21 cellular contexts compared by ENCODE assay signal in genomic region chr5:111262815-111263214, GRCh38. TPM values are rescaled to one million over a fixed set of nuclear protein-coding genes. Genes with fewer than 3 reads are reported as not detected.
DNase-seq lines count a peak whose midpoint lies in the region; ATAC-seq, FAIRE-seq and TF ChIP-seq lines count a peak whose summit lies in the region.
"Had no signal": no experiment of that assay in that cellular context is flagged by ENCODE, and none has a peak within 500 bp of the region (broad histone marks: within the 10 kb centered on the region; RNA-seq: fewer than 3 reads in every experiment).

No MANE protein-coding gene starts in this region.

- H3K9me3 ChIP-seq in MM.1S (replicated peaks; ENCODE audit: insufficient read depth, low read length): no peaks in the 10 kb centered on the region
- H3K9me3 ChIP-seq: A549, SJCRH30 had no signal

- peak overlapping the region; percentile 30 for H3K27ac Mint-ChIP-seq in activated T-cell treated with anti-CD3 and anti-CD28 coated beads, Interleukin-2, amount 50 U/mL, for 24 hours
- H3K27ac Mint-ChIP-seq in activated T-helper 17 cell treated with anti-CD3 and anti-CD28 coated beads, Interleukin-2, amount 50 U/mL, for 72 hours: no peak overlapping the region
- H3K27ac Mint-ChIP-seq: B cell, CD14-positive monocyte had no signal

- no peaks in the 10 kb centered on the region for H3F3A ChIP-seq in MM.1S (ENCODE audit: insufficient read depth, low read length)

- no peak overlapping the region for H3K9ac ChIP-seq in MM.1S (ENCODE audit: low read length)

- DNase-seq in activated T-cell treated with anti-CD3 and anti-CD28 coated beads, Interleukin-2, amount 50 U/mL, for 24 hours: no peak
- DNase-seq in activated T-cell treated with anti-CD3 and anti-CD28 coated beads, Interleukin-2, amount 50 U/mL, for 1 hour: no peak
- DNase-seq in GM19239 (ENCODE audit: insufficient read length, low spot score): no peak
- peak in 1 of 2 donors; percentile 17 for DNase-seq in foreskin keratinocyte
- no peak for DNase-seq in D341Med (ENCODE audit: low spot score)
- DNase-seq in MM.1S: no peak
- no peak for DNase-seq in NCI-H446 (lab: John Stamatoyannopoulos, UW)
- DNase-seq: DMS79, NCI-H1092, NCI-H1436 treated with DMSO at 0.1 percent for 48 hours, NCI-H1930, NCI-H2227 treated with DMSO at 0.1 percent for 48 hours, NCI-H510A treated with DMSO at 0.1 percent for 48 hours, NCI-H748 treated with DMSO at 0.1 percent for 48 hours, SJCRH30 had no signal

- H3K9me3 Mint-ChIP-seq in activated T-cell treated with anti-CD3 and anti-CD28 coated beads, Interleukin-2, amount 50 U/mL, for 24 hours: peaks cover 10% of the 10 kb centered on the region
- H3K9me3 Mint-ChIP-seq in activated T-helper 17 cell treated with anti-CD3 and anti-CD28 coated beads, Interleukin-2, amount 50 U/mL, for 72 hours: peaks cover 3% of the 10 kb centered on the region

- no peak overlapping the region for H3K4me3 ChIP-seq in MM.1S (ENCODE audit: low read length)
- H3K4me3 ChIP-seq: A549, GM12878, SJCRH30 had no signal

- H3K4me2 ChIP-seq in MM.1S (ENCODE audit: low read depth, low read length): no peak overlapping the region
- H3K4me2 ChIP-seq: A549 had no signal

- H3K27me3 Mint-ChIP-seq in activated T-cell treated with anti-CD3 and anti-CD28 coated beads, Interleukin-2, amount 50 U/mL, for 24 hours: no peaks in the 10 kb centered on the region
- H3K27me3 Mint-ChIP-seq in activated T-helper 17 cell treated with anti-CD3 and anti-CD28 coated beads, Interleukin-2, amount 50 U/mL, for 72 hours: no peaks in the 10 kb centered on the region
- H3K27me3 Mint-ChIP-seq: B cell had no signal

- H3K4me1 ChIP-seq in foreskin keratinocyte: peaks cover 14% of the 10 kb centered on the region
- H3K4me1 ChIP-seq in MM.1S (ENCODE audit: low read length): no peaks in the 10 kb centered on the region
- H3K4me1 ChIP-seq: A549, SJCRH30 had no signal

- H3K9me2 ChIP-seq in MM.1S (replicated peaks; ENCODE audit: insufficient read depth, low read length): no peaks in the 10 kb centered on the region

- peaks cover 25% of the 10 kb centered on the region for H3K4me1 Mint-ChIP-seq in activated T-cell treated with anti-CD3 and anti-CD28 coated beads, Interleukin-2, amount 50 U/mL, for 24 hours (ENCODE audit: low read depth)
- H3K4me1 Mint-ChIP-seq in activated T-helper 17 cell treated with anti-CD3 and anti-CD28 coated beads, Interleukin-2, amount 50 U/mL, for 72 hours: peaks cover 29% of the 10 kb centered on the region
- H3K4me1 Mint-ChIP-seq: B cell, CD14-positive monocyte had no signal

- FAIRE-seq in GM19239 (lab: Jason Lieb, UNC): peak; percentile 55
- FAIRE-seq: A549, GM12878 had no signal

- no peak overlapping the region for H3K27ac ChIP-seq in foreskin keratinocyte
- H3K27ac ChIP-seq in MM.1S (ENCODE audit: low read length): no peak overlapping the region
- H3K27ac ChIP-seq: A549, SJCRH30 had no signal

- H3K4me3 Mint-ChIP-seq in activated T-cell treated with anti-CD3 and anti-CD28 coated beads, Interleukin-2, amount 50 U/mL, for 24 hours: no peak overlapping the region
- H3K4me3 Mint-ChIP-seq in activated T-helper 17 cell treated with anti-CD3 and anti-CD28 coated beads, Interleukin-2, amount 50 U/mL, for 72 hours: no peak overlapping the region
- H3K4me3 Mint-ChIP-seq: B cell, CD14-positive monocyte had no signal

- no peaks in the 10 kb centered on the region for H4K20me1 ChIP-seq in MM.1S (ENCODE audit: insufficient read depth, low read length)

- peak; percentile 89 for ATAC-seq in activated T-helper 17 cell treated with anti-CD3 and anti-CD28 coated beads, Interleukin-2, amount 50 U/mL, for 72 hours (replicated peaks)
- ATAC-seq in foreskin keratinocyte: peak; percentile 30
- ATAC-seq: A549, GM12878, Panc1 had no signal

- H2AFZ ChIP-seq in MM.1S (ENCODE audit: low read length): no peak overlapping the region

- TF ChIP-seq CTCF in foreskin keratinocyte (conservative IDR thresholded peaks at IDR 0.05) (no peak), MM.1S (IDR thresholded peaks at IDR 0.05; ENCODE audit: low read length) (no peak)

- no peaks in the 10 kb centered on the region for H3K27me3 ChIP-seq in foreskin keratinocyte
- no peaks in the 10 kb centered on the region for H3K27me3 ChIP-seq in MM.1S (replicated peaks; ENCODE audit: insufficient read depth, low read length)
- H3K27me3 ChIP-seq: SJCRH30 had no signal

- H3K36me3 ChIP-seq in MM.1S (replicated peaks; ENCODE audit: insufficient read depth, low read length): no peaks in the 10 kb centered on the region
- H3K36me3 ChIP-seq: SJCRH30 had no signal

- H3K36me3 Mint-ChIP-seq in activated T-cell treated with anti-CD3 and anti-CD28 coated beads, Interleukin-2, amount 50 U/mL, for 24 hours (ENCODE audit: low read depth): peaks cover 43% of the 10 kb centered on the region
- H3K36me3 Mint-ChIP-seq in activated T-helper 17 cell treated with anti-CD3 and anti-CD28 coated beads, Interleukin-2, amount 50 U/mL, for 72 hours (ENCODE audit: low read depth): peaks cover 5% of the 10 kb centered on the region
- H3K36me3 Mint-ChIP-seq: CD14-positive monocyte had no signal

- H3K79me2 ChIP-seq in MM.1S (ENCODE audit: low read length): no peaks in the 10 kb centered on the region

RNA-seq across cellular contexts. Expression of gene CAMK4, which starts 38.6 kb away (rescaled TPM):
- 10 to 100 TPM; 36.0 to 37.0 TPM for total RNA-seq in activated T-helper 17 cell treated with anti-CD3 and anti-CD28 coated beads, Interleukin-2, amount 50 U/mL, for 72 hours
- 2.5 and 3.8 TPM in 2 replicates for total RNA-seq in foreskin keratinocyte
- polyA plus RNA-seq in foreskin keratinocyte: 0.41 and 1.2 TPM in 2 replicates
- polyA plus RNA-seq: A549 had no signal
